ENCODE assay signal across 9 cellular contexts in the genomic region with DNA sequence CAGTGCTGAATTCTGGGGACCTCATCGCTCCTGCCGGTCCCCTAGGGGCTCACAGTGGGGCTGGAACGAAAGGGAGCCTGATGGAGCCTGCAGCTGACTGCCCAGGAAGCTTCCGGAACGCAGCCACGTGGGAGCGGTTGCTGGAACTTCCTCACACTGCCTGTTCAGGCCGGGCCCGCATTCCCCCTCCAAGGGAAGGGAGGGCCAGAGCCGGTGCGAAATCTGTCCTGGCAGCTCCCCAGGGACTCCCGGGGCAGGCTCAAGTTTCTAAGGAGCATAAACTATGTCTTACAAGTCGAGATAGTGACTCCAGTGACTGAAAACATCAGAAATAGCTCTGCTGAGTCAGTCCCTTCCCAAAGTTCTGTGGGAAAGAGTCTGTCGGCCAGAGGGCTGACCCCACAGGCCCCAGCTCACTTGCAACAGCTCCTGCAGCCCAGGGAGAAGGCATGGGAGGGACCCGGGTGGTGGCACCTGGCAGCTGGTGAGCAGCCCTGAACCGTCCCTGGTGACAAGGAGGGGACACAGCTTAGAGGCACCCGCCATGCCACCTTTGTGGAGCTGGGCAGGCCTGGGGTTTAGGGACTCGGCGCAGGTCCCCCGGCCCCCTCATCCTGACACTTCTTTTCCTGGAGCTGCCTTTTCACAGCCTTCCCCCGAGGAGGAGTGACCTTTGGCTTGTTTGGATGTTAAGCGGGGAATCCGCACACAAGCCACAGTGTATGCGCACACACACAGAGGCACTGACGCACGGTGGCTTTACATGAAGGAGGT. TPM values are rescaled to one million over a fixed set of nuclear protein-coding genes. Genes with fewer than 3 reads are reported as not detected.
DNase-seq lines count a peak whose midpoint lies in the region; ATAC-seq and TF ChIP-seq lines count a peak whose summit lies in the region.
"Had no signal": no experiment of that assay in that cellular context is flagged by ENCODE, and none has a peak within 500 bp of the region (broad histone marks: within the 10 kb centered on the region; RNA-seq: fewer than 3 reads in every experiment).

No MANE protein-coding gene starts in this region.

- POLR2A ChIA-PET in activated CD4-positive, alpha-beta memory T cell treated with anti-CD3 and anti-CD28 coated beads, Interleukin-2, amount 10 ng/mL, durations not matched to agents 7 days and 5 days (lab: Charles Lee): no interaction called here

- no peak for ATAC-seq in GM18505 (IDR thresholded peaks at IDR 0.05; ENCODE audit: unreplicated experiment)

- H3K79me2 ChIP-seq in hepatocyte: no peaks in the 10 kb centered on the region

- no peaks in the 10 kb centered on the region for H3K36me3 ChIP-seq in hepatocyte (replicated peaks; ENCODE audit: insufficient read depth, low read depth)
- no peaks in the 10 kb centered on the region for H3K36me3 ChIP-seq in skeletal muscle satellite cell (ENCODE audit: insufficient read depth, low read length)

- H3K9me3 ChIP-seq in hepatocyte (ENCODE audit: low read depth) (no peaks in the 10 kb centered on the region), skeletal muscle satellite cell (replicated peaks; ENCODE audit: low read length) (no peaks in the 10 kb centered on the region)

- H2AFZ ChIP-seq in hepatocyte: no peak overlapping the region

- 62% methylated on average over 26 of the region's 26 CpGs for WGBS in hepatocyte (ENCODE audit: low lambda C conversion rate, missing lambda C conversion rate)

- H3K4me3 ChIP-seq in astrocyte of the cerebellum (ENCODE audit: low read depth, low read length) (no peak overlapping the region), hepatocyte (no peak overlapping the region), skeletal muscle satellite cell (ENCODE audit: low read length) (peak overlapping the region; percentile 23)

- no peak for TF ChIP-seq POLR2A in GM18505 (IDR thresholded peaks at IDR 0.05; ENCODE audit: borderline replicate concordance, extremely low read depth, insufficient read depth, insufficient read length)

- H3K4me3 Mint-ChIP-seq in activated T-helper 2 cell treated with anti-CD3 and anti-CD28 coated beads, Interferon-gamma antibody, Interleukin-2, Interleukin-4, amounts not matched to agents 10 μg/mL and 5 μg/mL and 100 μg/mL, durations not matched to agents 14 hours and 24 hours and 36 hours (ENCODE audit: low read depth): no peak overlapping the region
- H3K4me3 Mint-ChIP-seq in activated CD4-positive, alpha-beta memory T cell treated with anti-CD3 and anti-CD28 coated beads, Interleukin-2, amount 10 ng/mL, durations not matched to agents 7 days and 5 days: no peak overlapping the region
- H3K4me3 Mint-ChIP-seq: dendritic cell treated with granulocyte-macrophage colony-stimulating factor and Interleukin-4, amounts not matched to agents 40 ng/mL and 50 ng/mL, for 4 days had no signal

- in situ Hi-C loops in astrocyte of the cerebellum (cut with HindIII; ENCODE audit: low sequenced_read_pairs): no loop called here

- H3K27ac ChIP-seq in hepatocyte: peak overlapping the region; percentile 89

- intact Hi-C loops in activated T-helper 2 cell treated with anti-CD3 and anti-CD28 coated beads, Interferon-gamma antibody, Interleukin-2, Interleukin-4, amounts not matched to agents 10 μg/mL and 5 μg/mL and 100 μg/mL, durations not matched to agents 14 hours and 24 hours and 36 hours (cut with micrococcal nuclease): no loop called here

- H3K9me2 ChIP-seq in hepatocyte (replicated peaks; ENCODE audit: insufficient read depth): no peaks in the 10 kb centered on the region

- H3K27me3 Mint-ChIP-seq in activated T-helper 2 cell treated with anti-CD3 and anti-CD28 coated beads, Interferon-gamma antibody, Interleukin-2, Interleukin-4, amounts not matched to agents 10 μg/mL and 5 μg/mL and 100 μg/mL, durations not matched to agents 14 hours and 24 hours and 36 hours (ENCODE audit: low read depth): no peaks in the 10 kb centered on the region
- no peaks in the 10 kb centered on the region for H3K27me3 Mint-ChIP-seq in activated CD4-positive, alpha-beta memory T cell treated with anti-CD3 and anti-CD28 coated beads, Interleukin-2, amount 10 ng/mL, durations not matched to agents 7 days and 5 days

- CTCF ChIA-PET in activated CD4-positive, alpha-beta memory T cell treated with anti-CD3 and anti-CD28 coated beads, Interleukin-2, amount 10 ng/mL, durations not matched to agents 7 days and 5 days (lab: Charles Lee): no interaction called here

- DNase-seq in H4 (ENCODE audit: low spot score) (peak; percentile 99), astrocyte of the cerebellum (ENCODE audit: low read depth) (peak; percentile 28), hepatocyte (ENCODE audit: low spot score) (peak; percentile 83)
- no peak for DNase-seq in activated T-helper 2 cell treated with anti-CD3 and anti-CD28 coated beads, Interferon-gamma antibody, Interleukin-2, Interleukin-4, amounts not matched to agents 10 μg/mL and 5 μg/mL and 100 μg/mL, durations not matched to agents 14 hours and 24 hours and 36 hours (ENCODE audit: low spot score)
- no peak for DNase-seq in activated CD4-positive, alpha-beta memory T cell treated with anti-CD3 and anti-CD28 coated beads, Interleukin-2, amount 10 ng/mL, durations not matched to agents 7 days and 5 days
- DNase-seq in activated CD4-positive, alpha-beta T cell treated with anti-CD3 and anti-CD28 coated beads, Interleukin-2, amount 50 U/mL, for 48 hours: no peak

- H3K36me3 Mint-ChIP-seq in activated T-helper 2 cell treated with anti-CD3 and anti-CD28 coated beads, Interferon-gamma antibody, Interleukin-2, Interleukin-4, amounts not matched to agents 10 μg/mL and 5 μg/mL and 100 μg/mL, durations not matched to agents 14 hours and 24 hours and 36 hours (ENCODE audit: low read depth): no peaks in the 10 kb centered on the region
- H3K36me3 Mint-ChIP-seq in activated CD4-positive, alpha-beta memory T cell treated with anti-CD3 and anti-CD28 coated beads, Interleukin-2, amount 10 ng/mL, durations not matched to agents 7 days and 5 days (ENCODE audit: low read depth): peaks cover 6% of the 10 kb centered on the region

- H3K9ac ChIP-seq in skeletal muscle satellite cell (ENCODE audit: low read depth, low read length): peak overlapping the region; percentile 62

- no peaks in the 10 kb centered on the region for H3K4me1 Mint-ChIP-seq in activated T-helper 2 cell treated with anti-CD3 and anti-CD28 coated beads, Interferon-gamma antibody, Interleukin-2, Interleukin-4, amounts not matched to agents 10 μg/mL and 5 μg/mL and 100 μg/mL, durations not matched to agents 14 hours and 24 hours and 36 hours (ENCODE audit: low read depth)
- H3K4me1 Mint-ChIP-seq in activated CD4-positive, alpha-beta memory T cell treated with anti-CD3 and anti-CD28 coated beads, Interleukin-2, amount 10 ng/mL, durations not matched to agents 7 days and 5 days: peaks cover 2% of the 10 kb centered on the region

- no peak overlapping the region for H3K27ac Mint-ChIP-seq in activated T-helper 2 cell treated with anti-CD3 and anti-CD28 coated beads, Interferon-gamma antibody, Interleukin-2, Interleukin-4, amounts not matched to agents 10 μg/mL and 5 μg/mL and 100 μg/mL, durations not matched to agents 14 hours and 24 hours and 36 hours
- no peak overlapping the region for H3K27ac Mint-ChIP-seq in activated CD4-positive, alpha-beta memory T cell treated with anti-CD3 and anti-CD28 coated beads, Interleukin-2, amount 10 ng/mL, durations not matched to agents 7 days and 5 days
- H3K27ac Mint-ChIP-seq: dendritic cell treated with granulocyte-macrophage colony-stimulating factor and Interleukin-4, amounts not matched to agents 40 ng/mL and 50 ng/mL, for 4 days had no signal

- no peaks in the 10 kb centered on the region for H4K20me1 ChIP-seq in hepatocyte (ENCODE audit: insufficient read depth, poor library complexity, severe bottlenecking)

- H3K27me3 ChIP-seq in hepatocyte (no peaks in the 10 kb centered on the region), skeletal muscle satellite cell (ENCODE audit: control insufficient read depth, insufficient read depth, low read length) (no peaks in the 10 kb centered on the region)

- H3K4me2 ChIP-seq in hepatocyte: no peak overlapping the region
- H3K4me2 ChIP-seq in skeletal muscle satellite cell (ENCODE audit: low read length): peak overlapping the region; percentile 36

- TF ChIP-seq CTCF in astrocyte of the cerebellum (IDR thresholded peaks at IDR 0.05; ENCODE audit: low read depth, low read length, missing control alignments) (no peak), hepatocyte (IDR thresholded peaks at IDR 0.05; ENCODE audit: poor library complexity) (no peak)

- H3K4me1 ChIP-seq in hepatocyte (ENCODE audit: insufficient read depth) (peaks cover 16% of the 10 kb centered on the region), skeletal muscle satellite cell (ENCODE audit: control insufficient read depth, insufficient read depth, low read length) (peaks cover 31% of the 10 kb centered on the region)

- peaks cover 16% of the 10 kb centered on the region for H3K9me3 Mint-ChIP-seq in activated T-helper 2 cell treated with anti-CD3 and anti-CD28 coated beads, Interferon-gamma antibody, Interleukin-2, Interleukin-4, amounts not matched to agents 10 μg/mL and 5 μg/mL and 100 μg/mL, durations not matched to agents 14 hours and 24 hours and 36 hours
- peaks cover 16% of the 10 kb centered on the region for H3K9me3 Mint-ChIP-seq in activated CD4-positive, alpha-beta memory T cell treated with anti-CD3 and anti-CD28 coated beads, Interleukin-2, amount 10 ng/mL, durations not matched to agents 7 days and 5 days

RNA-seq across cellular contexts. Expression of gene PDGFA, which starts 47.6 kb away (rescaled TPM):
- 37.3 and 38.6 TPM in 2 replicates for total RNA-seq in H4 (2014; rRNA removed; shearing (Covaris generic))
- 56.6 and 63.1 TPM in 2 replicates for total RNA-seq in hepatocyte
- polyA plus RNA-seq in hepatocyte: 22.3 and 30.7 TPM in 2 replicates
- total RNA-seq in skeletal muscle satellite cell (2012; rRNA removed): 4.1 and 16.2 TPM in 2 replicates
- total RNA-seq in activated T-helper 2 cell treated with anti-CD3 and anti-CD28 coated beads, Interferon-gamma antibody, Interleukin-2, Interleukin-4, amounts not matched to agents 10 μg/mL and 5 μg/mL and 100 μg/mL, durations not matched to agents 14 hours and 24 hours and 36 hours: 10.6 and 11.9 TPM in 2 replicates
- under 1 TPM; 0.70 to 0.73 TPM for total RNA-seq in activated CD4-positive, alpha-beta memory T cell treated with anti-CD3 and anti-CD28 coated beads, Interleukin-2, amount 10 ng/mL, durations not matched to agents 7 days and 5 days

Comparison
In these comparisons a context has a peak if more than half of its experiments do, and no peak if none do; other contexts are left out.
1. DNase-seq: peak in H4 (single experiment), astrocyte of the cerebellum (single experiment) and hepatocyte (single experiment); none in activated T-helper 2 cell treated with anti-CD3 and anti-CD28 coated beads, Interferon-gamma antibody, Interleukin-2, Interleukin-4, amounts not matched to agents 10 μg/mL and 5 μg/mL and 100 μg/mL, durations not matched to agents 14 hours and 24 hours and 36 hours (single experiment), activated CD4-positive, alpha-beta memory T cell treated with anti-CD3 and anti-CD28 coated beads, Interleukin-2, amount 10 ng/mL, durations not matched to agents 7 days and 5 days (single experiment) and activated CD4-positive, alpha-beta T cell treated with anti-CD3 and anti-CD28 coated beads, Interleukin-2, amount 50 U/mL, for 48 hours (0 of 2).